12 cellular contexts compared by ENCODE assay signal in genomic region chr6:31354248-31354647, GRCh38. TPM values are rescaled to one million over a fixed set of nuclear protein-coding genes. Genes with fewer than 3 reads are reported as not detected.
DNase-seq lines count a peak whose midpoint lies in the region; ATAC-seq and TF ChIP-seq lines count a peak whose summit lies in the region.
"Had no signal": no experiment of that assay in that cellular context is flagged by ENCODE, and none has a peak within 500 bp of the region (broad histone marks: within the 10 kb centered on the region; RNA-seq: fewer than 3 reads in every experiment).

No MANE protein-coding gene starts in this region.

- no peak for TF ChIP-seq CTCF in neural crest cell (conservative IDR thresholded peaks at IDR 0.05)

- H3K9me2 ChIP-seq in Karpas-422 (replicated peaks; ENCODE audit: insufficient read depth, low read length) = no peaks in the 10 kb centered on the region

- peak overlapping the region; percentile 11 for H3K4me2 ChIP-seq in Karpas-422 (ENCODE audit: low read depth, low read length, poor library complexity, severe bottlenecking)

- DNase-seq in activated CD4-positive, CD25-positive, alpha-beta regulatory T cell (lab: John Stamatoyannopoulos, UW) = no peak
- no peak for DNase-seq in Karpas-422
- DNase-seq in activated naive CD8-positive, alpha-beta T cell treated with anti-CD3 and anti-CD28 coated beads, Interleukin-2, amount 50 U/mL, for 24 hours = no peak
- DNase-seq in neural crest cell (ENCODE audit: low read depth, low spot score) = no peak
- DNase-seq: 8988T, DND-41, testis had no signal

- no peaks in the 10 kb centered on the region for H3K27me3 ChIP-seq in Karpas-422 (ENCODE audit: low read length)
- H3K27me3 ChIP-seq: testis had no signal

- H3K4me3 Mint-ChIP-seq in activated naive CD8-positive, alpha-beta T cell treated with anti-CD3 and anti-CD28 coated beads, Interleukin-2, amount 50 U/mL, for 24 hours = peak overlapping the region; percentile 96
- peak overlapping the region; percentile 57 for H3K4me3 Mint-ChIP-seq in neural crest cell

- no peaks in the 10 kb centered on the region for H3K79me2 ChIP-seq in Karpas-422 (ENCODE audit: low read length)

- peak; percentile 18 for ATAC-seq in activated CD4-positive, CD25-positive, alpha-beta regulatory T cell treated with anti-CD3 and anti-CD28 coated beads, Interleukin-2, amount 50 U/mL, for 24 hours
- ATAC-seq in activated naive CD8-positive, alpha-beta T cell treated with anti-CD3 and anti-CD28 coated beads, Interleukin-2, amount 50 U/mL, for 24 hours = no peak
- ATAC-seq in GM21367 (IDR thresholded peaks at IDR 0.05; ENCODE audit: unreplicated experiment) (no peak), HG03439 (IDR thresholded peaks at IDR 0.05; ENCODE audit: unreplicated experiment) (no peak), HG03139 (IDR thresholded peaks at IDR 0.05; ENCODE audit: unreplicated experiment) (no peak)
- ATAC-seq: HepG2 had no signal

- H3K4me3 ChIP-seq in Karpas-422 (ENCODE audit: low read length) = no peak overlapping the region
- H3K4me3 ChIP-seq: testis had no signal

- peaks cover 61% of the 10 kb centered on the region for H3K4me1 Mint-ChIP-seq in activated naive CD8-positive, alpha-beta T cell treated with anti-CD3 and anti-CD28 coated beads, Interleukin-2, amount 50 U/mL, for 24 hours
- peaks cover 22% of the 10 kb centered on the region for H3K4me1 Mint-ChIP-seq in neural crest cell

- peaks cover 35% of the 10 kb centered on the region for H3K36me3 Mint-ChIP-seq in activated naive CD8-positive, alpha-beta T cell treated with anti-CD3 and anti-CD28 coated beads, Interleukin-2, amount 50 U/mL, for 24 hours (ENCODE audit: low read depth)
- no peaks in the 10 kb centered on the region for H3K36me3 Mint-ChIP-seq in neural crest cell (ENCODE audit: low read depth)

- no peak overlapping the region for H3K27ac ChIP-seq in Karpas-422 (ENCODE audit: low read length)
- H3K27ac ChIP-seq: testis had no signal

- H3K27me3 Mint-ChIP-seq in activated naive CD8-positive, alpha-beta T cell treated with anti-CD3 and anti-CD28 coated beads, Interleukin-2, amount 50 U/mL, for 24 hours = no peaks in the 10 kb centered on the region
- peaks cover 95% of the 10 kb centered on the region for H3K27me3 Mint-ChIP-seq in neural crest cell (ENCODE audit: low read depth)

- H3K4me1 ChIP-seq in Karpas-422 (ENCODE audit: low read length) = peaks cover 46% of the 10 kb centered on the region

- H4K20me1 ChIP-seq in Karpas-422 (ENCODE audit: insufficient read depth, low read depth, low read length) = peaks cover 14% of the 10 kb centered on the region; the same call in 1 of the 2 replicates

- H3K9me3 Mint-ChIP-seq in activated naive CD8-positive, alpha-beta T cell treated with anti-CD3 and anti-CD28 coated beads, Interleukin-2, amount 50 U/mL, for 24 hours = no peaks in the 10 kb centered on the region
- no peaks in the 10 kb centered on the region for H3K9me3 Mint-ChIP-seq in neural crest cell

- H3K9me3 ChIP-seq in Karpas-422 (ENCODE audit: low read length) = no peaks in the 10 kb centered on the region
- H3K9me3 ChIP-seq: testis had no signal

- no peak overlapping the region for H3K9ac ChIP-seq in Karpas-422 (ENCODE audit: low read length)

- H3K27ac Mint-ChIP-seq in activated naive CD8-positive, alpha-beta T cell treated with anti-CD3 and anti-CD28 coated beads, Interleukin-2, amount 50 U/mL, for 24 hours = peak overlapping the region; percentile 88
- no peak overlapping the region for H3K27ac Mint-ChIP-seq in neural crest cell (ENCODE audit: unreplicated experiment)

- no peak overlapping the region for H2AFZ ChIP-seq in Karpas-422 (ENCODE audit: low read length)

- peaks cover 13% of the 10 kb centered on the region for H3K36me3 ChIP-seq in Karpas-422 (ENCODE audit: insufficient read depth, low read length)

RNA-seq across cellular contexts. Expression of gene HLA-B, which starts 2.7 kb away (rescaled TPM):
- 1,556 and 2,615 TPM in 2 replicates for total RNA-seq in Karpas-422 (2014; rRNA removed; shearing (Covaris generic); ENCODE audit: low replicate concordance)
- 29.5 and 35.5 TPM in 2 replicates for total RNA-seq in neural crest cell

RNA-seq across cellular contexts. Expression of gene MICA, which starts 49.1 kb away (rescaled TPM):
- not detected in 2 replicates for total RNA-seq in Karpas-422 (2014; rRNA removed; shearing (Covaris generic); ENCODE audit: low replicate concordance)
- 21.1 and 21.7 TPM in 2 replicates for total RNA-seq in neural crest cell

Comparison
In these comparisons a context has a peak if more than half of its experiments do, and no peak if none do; other contexts are left out.
1. ATAC-seq: peak in activated CD4-positive, CD25-positive, alpha-beta regulatory T cell treated with anti-CD3 and anti-CD28 coated beads, Interleukin-2, amount 50 U/mL, for 24 hours (2 of 2); none in activated naive CD8-positive, alpha-beta T cell treated with anti-CD3 and anti-CD28 coated beads, Interleukin-2, amount 50 U/mL, for 24 hours (single experiment), GM21367 (single experiment), HG03439 (single experiment) and HG03139 (single experiment).
2. RNA of gene HLA-B, which starts 2.7 kb away (total RNA-seq): 1,556 to 2,615 TPM in Karpas-422; 29.5 to 35.5 TPM in neural crest cell; every median in the first group is over 10 times any median in the second.
3. RNA of gene MICA, which starts 49.1 kb away (total RNA-seq): 21.1 to 21.7 TPM in neural crest cell; not detected in Karpas-422; every median in the first group is over 10 times any median in the second.